Comparison of ENCODE assay signal across 1 cellular context in the genomic region with DNA sequence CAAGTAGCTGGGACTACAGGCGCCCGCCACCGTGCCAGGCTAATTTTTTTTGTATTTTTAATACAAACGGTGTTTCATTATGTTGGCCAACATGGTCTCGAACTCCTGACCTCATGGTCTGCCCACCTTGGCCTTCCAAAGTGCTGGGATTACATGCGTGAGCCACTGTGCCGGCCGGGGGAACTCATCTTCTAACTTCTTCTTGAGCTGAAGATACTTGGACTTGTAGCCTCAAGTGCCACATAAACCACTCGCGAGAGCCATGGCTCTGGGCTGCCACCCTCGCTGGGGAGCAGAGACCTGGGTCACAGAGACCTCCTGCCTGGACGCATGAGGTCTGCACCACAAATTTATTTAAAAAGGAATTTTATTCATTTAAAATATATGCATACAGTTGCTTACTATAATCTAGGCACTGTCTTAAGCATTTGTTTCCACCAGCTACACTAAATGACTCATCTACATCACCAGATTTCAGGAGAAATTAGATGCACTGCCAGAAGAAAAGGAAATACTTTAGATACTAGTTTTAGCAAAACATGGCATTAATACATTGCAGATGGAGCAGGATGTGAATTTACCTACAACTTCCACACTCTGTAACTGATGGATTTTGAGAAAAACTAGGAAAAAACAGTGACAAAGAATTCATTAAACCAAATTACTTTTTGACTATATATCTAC.
TF ChIP-seq lines count a peak whose summit lies in the region.

No MANE protein-coding gene starts in this region.

TF ChIP-seq in WTC11, 78 proteins besides CTCF, POLR2A, EP300 and RAD21:
- TF ChIP-seq ZNF317 (CRISPR knock-in tag; IDR thresholded peaks at IDR 0.05; ENCODE audit: borderline replicate concordance, low read depth) (no peak), ETV6 (CRISPR knock-in tag; IDR thresholded peaks at IDR 0.05) (no peak), RELA (CRISPR knock-in tag; IDR thresholded peaks at IDR 0.05; ENCODE audit: borderline replicate concordance) (no peak), E2F5 (CRISPR knock-in tag; IDR thresholded peaks at IDR 0.05) (no peak), TCF7 (CRISPR knock-in tag; IDR thresholded peaks at IDR 0.05; ENCODE audit: low read depth) (no peak), EMX1 (CRISPR knock-in tag; IDR thresholded peaks at IDR 0.05) (no peak), CBFB (CRISPR knock-in tag; IDR thresholded peaks at IDR 0.05; ENCODE audit: low read depth) (no peak), ERG (CRISPR knock-in tag; IDR thresholded peaks at IDR 0.05) (no peak), CREB1 (CRISPR knock-in tag; IDR thresholded peaks at IDR 0.05) (no peak), AR (CRISPR knock-in tag; IDR thresholded peaks at IDR 0.05) (no peak), ELF4 (CRISPR knock-in tag; IDR thresholded peaks at IDR 0.05; ENCODE audit: low read depth) (no peak), ZNF512 (CRISPR knock-in tag; IDR thresholded peaks at IDR 0.05; ENCODE audit: borderline replicate concordance) (no peak), NFE2L1 (CRISPR knock-in tag; IDR thresholded peaks at IDR 0.05) (no peak), ZNF396 (CRISPR knock-in tag; IDR thresholded peaks at IDR 0.05; ENCODE audit: borderline replicate concordance) (no peak)
- TF ChIP-seq, protein P1, sequence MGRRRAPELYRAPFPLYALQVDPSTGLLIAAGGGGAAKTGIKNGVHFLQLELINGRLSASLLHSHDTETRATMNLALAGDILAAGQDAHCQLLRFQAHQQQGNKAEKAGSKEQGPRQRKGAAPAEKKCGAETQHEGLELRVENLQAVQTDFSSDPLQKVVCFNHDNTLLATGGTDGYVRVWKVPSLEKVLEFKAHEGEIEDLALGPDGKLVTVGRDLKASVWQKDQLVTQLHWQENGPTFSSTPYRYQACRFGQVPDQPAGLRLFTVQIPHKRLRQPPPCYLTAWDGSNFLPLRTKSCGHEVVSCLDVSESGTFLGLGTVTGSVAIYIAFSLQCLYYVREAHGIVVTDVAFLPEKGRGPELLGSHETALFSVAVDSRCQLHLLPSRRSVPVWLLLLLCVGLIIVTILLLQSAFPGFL (CRISPR knock-in tag; IDR thresholded peaks at IDR 0.05; ENCODE audit: borderline replicate concordance) = no peak
